Comparison of ENCODE assay signal across 26 cellular contexts in genomic region chr21:32978346-32979270, GRCh38. TPM values are rescaled to one million over a fixed set of nuclear protein-coding genes. Genes with fewer than 3 reads are reported as not detected.
A peak's percentile ranks its signal among the peaks of the same experiment; 100 is the strongest.
DNase-seq lines count a peak whose midpoint lies in the region; ATAC-seq and TF ChIP-seq lines count a peak whose summit lies in the region.
"Had no signal": no experiment of that assay in that cellular context is flagged by ENCODE, and none has a peak within 500 bp of the region (broad histone marks: within the 10 kb centered on the region; RNA-seq: fewer than 3 reads in every experiment).

No MANE protein-coding gene starts in this region.

- TF ChIP-seq CTCF in endodermal cell (conservative IDR thresholded peaks at IDR 0.05) (peak; percentile 25), neural crest cell (conservative IDR thresholded peaks at IDR 0.05) (no peak), gastroesophageal sphincter (IDR thresholded peaks at IDR 0.05) (no peak)

- peak overlapping the region; percentile 53 for H3K27ac ChIP-seq in endodermal cell (ENCODE audit: low read depth, low read length)
- peak overlapping the region; percentile 99 for H3K27ac ChIP-seq in temporal lobe (ENCODE audit: low read depth, low read length)
- H3K27ac ChIP-seq in gastroesophageal sphincter: no peak overlapping the region
- H3K27ac ChIP-seq: adrenal gland, coronary artery, ovary, SK-N-MC, thyroid gland had no signal

- DNase-seq in amygdala (lab: John Stamatoyannopoulos, UW) (peak in 50 of 56 donors; percentile 14 to 90 (median 66)), endodermal cell (no peak), neural crest cell (ENCODE audit: low read depth, low spot score) (peak; percentile 60), COLO668 (lab: John Stamatoyannopoulos, UW; ENCODE audit: unreplicated experiment) (no peak), DMS53 (lab: John Stamatoyannopoulos, UW) (no peak)
- DNase-seq: activated CD4-positive, alpha-beta T cell treated with anti-CD3 and anti-CD28 coated beads for 36 hours; activated naive CD4-positive, alpha-beta T cell treated with Interleukin-2 at 50 U/mL for 16 hours; activated T-cell treated with anti-CD3 and anti-CD28 coated beads, Interleukin-2, amount 50 U/mL, for 48 hours; adrenal gland; CD4-positive, CD25-positive, alpha-beta regulatory T cell; ovary; RPMI8226; stimulated activated naive CD4-positive, alpha-beta T cell treated with Interleukin-2 at 50 U/mL for 16 hours; T-helper 17 cell; thyroid gland had no signal

- TF ChIP-seq EP300 in gastroesophageal sphincter (IDR thresholded peaks at IDR 0.05): no peak

- peaks cover 2% of the 10 kb centered on the region for H3K27me3 Mint-ChIP-seq in endodermal cell (ENCODE audit: insufficient read depth)
- H3K27me3 Mint-ChIP-seq in neural crest cell (ENCODE audit: low read depth): peaks cover 92% of the 10 kb centered on the region

- no peaks in the 10 kb centered on the region for H3K4me1 Mint-ChIP-seq in endodermal cell
- peaks cover 33% of the 10 kb centered on the region for H3K4me1 Mint-ChIP-seq in neural crest cell
- H3K4me1 Mint-ChIP-seq: activated CD4-positive, alpha-beta T cell treated with anti-CD3 and anti-CD28 coated beads for 36 hours; CD4-positive, CD25-positive, alpha-beta regulatory T cell; memory B cell had no signal

- H3K4me1 ChIP-seq in endodermal cell (ENCODE audit: control insufficient read depth, insufficient read depth, low read length): no peaks in the 10 kb centered on the region
- no peaks in the 10 kb centered on the region for H3K4me1 ChIP-seq in gastroesophageal sphincter
- H3K4me1 ChIP-seq: adrenal gland, thyroid gland had no signal

- no peaks in the 10 kb centered on the region for H3K36me3 Mint-ChIP-seq in endodermal cell (ENCODE audit: low read depth)
- no peaks in the 10 kb centered on the region for H3K36me3 Mint-ChIP-seq in neural crest cell (ENCODE audit: low read depth)
- H3K36me3 Mint-ChIP-seq: CD4-positive, CD25-positive, alpha-beta regulatory T cell; memory B cell had no signal

- 91% methylated on average over 28 to 38 of the region's 39 CpGs for WGBS in endodermal cell (ENCODE audit: insufficient coverage in 1 of 2, insufficient read length in 1 of 2), 2 experiments
- 71 to 100% methylated on average over 2 to 4 of the region's 39 CpGs for WGBS in gastroesophageal sphincter (ENCODE audit: low coverage in 1 of 2), 2 donors

- no peak for TF ChIP-seq POLR2A in gastroesophageal sphincter (IDR thresholded peaks at IDR 0.05)

- no peaks in the 10 kb centered on the region for H3K36me3 ChIP-seq in endodermal cell (ENCODE audit: control insufficient read depth, insufficient read depth, low read length)
- no peaks in the 10 kb centered on the region for H3K36me3 ChIP-seq in gastroesophageal sphincter
- H3K36me3 ChIP-seq: adrenal gland, ovary, thyroid gland had no signal

- H3K4me3 Mint-ChIP-seq in endodermal cell (no peak overlapping the region), neural crest cell (peak overlapping the region; percentile 73)
- H3K4me3 Mint-ChIP-seq: activated CD4-positive, alpha-beta T cell treated with anti-CD3 and anti-CD28 coated beads for 36 hours; CD4-positive, CD25-positive, alpha-beta regulatory T cell; memory B cell; T-helper 17 cell had no signal

- H3K9me3 Mint-ChIP-seq in endodermal cell (no peaks in the 10 kb centered on the region), neural crest cell (no peaks in the 10 kb centered on the region)
- H3K9me3 Mint-ChIP-seq: memory B cell had no signal

- H3K9ac ChIP-seq in endodermal cell (ENCODE audit: extremely low read depth, low read length, poor library complexity, severe bottlenecking): no peak overlapping the region

- ATAC-seq in gastroesophageal sphincter: no peak
- ATAC-seq: activated CD4-positive, alpha-beta T cell treated with anti-CD3 and anti-CD28 coated beads for 36 hours; sciatic nerve; T-helper 17 cell had no signal

- no peak overlapping the region for H3K4me3 ChIP-seq in endodermal cell (ENCODE audit: low read length)
- no peak overlapping the region for H3K4me3 ChIP-seq in gastroesophageal sphincter
- H3K4me3 ChIP-seq: adrenal gland, coronary artery, ovary, SK-N-MC, thyroid gland had no signal

- H3K9me3 ChIP-seq in endodermal cell (ENCODE audit: control insufficient read depth, low read length) (no peaks in the 10 kb centered on the region), gastroesophageal sphincter (no peaks in the 10 kb centered on the region)
- H3K9me3 ChIP-seq: adrenal gland, ovary, thyroid gland had no signal

- H3K27ac Mint-ChIP-seq in endodermal cell: no peak overlapping the region
- peak overlapping the region; percentile 83 for H3K27ac Mint-ChIP-seq in neural crest cell (ENCODE audit: unreplicated experiment)
- H3K27ac Mint-ChIP-seq: activated CD4-positive, alpha-beta T cell treated with anti-CD3 and anti-CD28 coated beads for 36 hours; CD4-positive, CD25-positive, alpha-beta regulatory T cell; memory B cell; T-helper 17 cell had no signal

- H3K27me3 ChIP-seq in endodermal cell (ENCODE audit: control insufficient read depth, insufficient read depth, low read length, poor library complexity, severe bottlenecking): no peaks in the 10 kb centered on the region
- H3K27me3 ChIP-seq in gastroesophageal sphincter: peaks cover 38% of the 10 kb centered on the region
- H3K27me3 ChIP-seq: ovary had no signal

RNA-seq across cellular contexts. Expression of gene OLIG2, which starts 47.1 kb away (rescaled TPM):
- total RNA-seq in endodermal cell: under 1 TPM in 1 of 2 donors, not detected in 1; 0.53 TPM
- 2.7 TPM for polyA plus RNA-seq in endodermal cell (2013, experiment 1 of 2)
- 2.9 TPM for polyA plus RNA-seq in endodermal cell (2013, experiment 2 of 2)
- 5.4 TPM in 2 replicates for total RNA-seq in neural crest cell
- total RNA-seq in temporal lobe: 15.2 TPM
- total RNA-seq in gastroesophageal sphincter: not detected
- total RNA-seq: activated CD4-positive, alpha-beta T cell treated with anti-CD3 and anti-CD28 coated beads for 36 hours; activated CD8-positive, alpha-beta memory T cell treated with anti-CD3 and anti-CD28 coated beads for 36 hours; adrenal gland; bronchial epithelial cell; CD4-positive, CD25-positive, alpha-beta regulatory T cell; fibroblast of lung; LHCN-M2; myocyte; ovary; sciatic nerve; T-helper 17 cell had no signal
- polyA plus RNA-seq: CD4-positive, CD25-positive, alpha-beta regulatory T cell; fibroblast of lung; ovary had no signal

Comparison
In these comparisons a context has a peak if more than half of its experiments do, and no peak if none do; other contexts are left out.
1. DNase-seq: peak in amygdala (50 of 56) and neural crest cell (single experiment); none in endodermal cell (single experiment), COLO668 (single experiment) and DMS53 (single experiment).
2. H3K27ac ChIP-seq: peak in endodermal cell (single experiment) and temporal lobe (single experiment); none in gastroesophageal sphincter (0 of 4).